1 cellular context compared by ENCODE assay signal in the genomic region with DNA sequence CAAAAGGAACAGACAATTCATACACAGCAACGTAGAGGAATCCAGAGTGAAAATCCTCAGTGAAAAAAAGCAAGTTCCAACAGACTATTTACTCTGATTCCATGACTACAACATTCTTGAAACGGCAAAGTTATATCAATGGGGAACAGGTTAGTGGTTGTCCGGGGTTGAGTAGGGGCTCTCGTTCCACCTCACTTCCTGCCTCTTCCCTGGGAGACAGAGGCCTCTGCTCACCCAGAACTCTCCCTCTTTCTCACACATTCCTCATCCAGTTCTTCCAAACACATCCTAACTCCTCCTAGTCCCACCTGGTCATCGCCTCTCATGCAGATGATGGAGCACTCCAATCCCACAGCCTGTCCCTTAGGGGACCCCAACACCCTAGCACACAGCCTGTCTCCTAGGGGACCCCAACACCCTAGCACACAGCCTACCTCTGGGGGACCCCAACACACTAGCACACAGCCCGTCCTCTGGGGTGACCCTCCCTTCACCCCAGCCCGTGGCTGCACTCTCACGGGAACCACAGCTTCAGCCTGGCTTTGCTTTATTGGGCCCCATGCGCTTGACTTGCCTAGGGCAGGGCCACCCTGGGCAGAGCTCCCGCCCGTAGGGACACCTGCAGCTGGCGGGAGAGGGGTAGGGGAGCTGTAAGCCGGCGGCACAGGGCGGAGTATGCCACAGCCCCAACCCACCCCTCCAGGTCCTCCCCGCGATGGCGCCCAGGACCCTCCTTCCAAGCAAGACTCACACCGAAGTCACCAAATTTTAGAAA.
TF ChIP-seq lines count a peak whose summit lies in the region.

No MANE protein-coding gene starts in this region.

TF ChIP-seq in HepG2, 621 proteins besides CTCF, POLR2A, EP300 and RAD21:
- no peak for TF ChIP-seq POLR2G (IDR thresholded peaks at IDR 0.05; ENCODE audit: low read depth, low read length)
- TF ChIP-seq, protein P1, sequence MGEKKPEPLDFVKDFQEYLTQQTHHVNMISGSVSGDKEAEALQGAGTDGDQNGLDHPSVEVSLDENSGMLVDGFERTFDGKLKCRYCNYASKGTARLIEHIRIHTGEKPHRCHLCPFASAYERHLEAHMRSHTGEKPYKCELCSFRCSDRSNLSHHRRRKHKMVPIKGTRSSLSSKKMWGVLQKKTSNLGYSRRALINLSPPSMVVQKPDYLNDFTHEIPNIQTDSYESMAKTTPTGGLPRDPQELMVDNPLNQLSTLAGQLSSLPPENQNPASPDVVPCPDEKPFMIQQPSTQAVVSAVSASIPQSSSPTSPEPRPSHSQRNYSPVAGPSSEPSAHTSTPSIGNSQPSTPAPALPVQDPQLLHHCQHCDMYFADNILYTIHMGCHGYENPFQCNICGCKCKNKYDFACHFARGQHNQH (CRISPR knock-in tag; IDR thresholded peaks at IDR 0.05) = no peak
- TF ChIP-seq, protein P2, sequence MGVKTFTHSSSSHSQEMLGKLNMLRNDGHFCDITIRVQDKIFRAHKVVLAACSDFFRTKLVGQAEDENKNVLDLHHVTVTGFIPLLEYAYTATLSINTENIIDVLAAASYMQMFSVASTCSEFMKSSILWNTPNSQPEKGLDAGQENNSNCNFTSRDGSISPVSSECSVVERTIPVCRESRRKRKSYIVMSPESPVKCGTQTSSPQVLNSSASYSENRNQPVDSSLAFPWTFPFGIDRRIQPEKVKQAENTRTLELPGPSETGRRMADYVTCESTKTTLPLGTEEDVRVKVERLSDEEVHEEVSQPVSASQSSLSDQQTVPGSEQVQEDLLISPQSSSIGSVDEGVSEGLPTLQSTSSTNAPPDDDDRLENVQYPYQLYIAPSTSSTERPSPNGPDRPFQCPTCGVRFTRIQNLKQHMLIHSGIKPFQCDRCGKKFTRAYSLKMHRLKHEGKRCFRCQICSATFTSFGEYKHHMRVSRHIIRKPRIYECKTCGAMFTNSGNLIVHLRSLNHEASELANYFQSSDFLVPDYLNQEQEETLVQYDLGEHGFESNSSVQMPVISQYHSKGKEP (CRISPR knock-in tag; IDR thresholded peaks at IDR 0.05) = no peak
- no peak for TF ChIP-seq ZNF234 (CRISPR knock-in tag; conservative IDR thresholded peaks at IDR 0.05)
- no peak for TF ChIP-seq KDM5A (IDR thresholded peaks at IDR 0.05; ENCODE audit: borderline replicate concordance, low read length)
- TF ChIP-seq HMGA1 (CRISPR knock-in tag; conservative IDR thresholded peaks at IDR 0.05) = no peak
- no peak for TF ChIP-seq GTF2F1 (IDR thresholded peaks at IDR 0.05; ENCODE audit: low read length)
- no peak for TF ChIP-seq GABPA (IDR thresholded peaks at IDR 0.05; ENCODE audit: low read depth, low read length)
- TF ChIP-seq GABPA (CRISPR knock-in tag; IDR thresholded peaks at IDR 0.05; ENCODE audit: low read depth) = no peak
- TF ChIP-seq, protein P3, sequence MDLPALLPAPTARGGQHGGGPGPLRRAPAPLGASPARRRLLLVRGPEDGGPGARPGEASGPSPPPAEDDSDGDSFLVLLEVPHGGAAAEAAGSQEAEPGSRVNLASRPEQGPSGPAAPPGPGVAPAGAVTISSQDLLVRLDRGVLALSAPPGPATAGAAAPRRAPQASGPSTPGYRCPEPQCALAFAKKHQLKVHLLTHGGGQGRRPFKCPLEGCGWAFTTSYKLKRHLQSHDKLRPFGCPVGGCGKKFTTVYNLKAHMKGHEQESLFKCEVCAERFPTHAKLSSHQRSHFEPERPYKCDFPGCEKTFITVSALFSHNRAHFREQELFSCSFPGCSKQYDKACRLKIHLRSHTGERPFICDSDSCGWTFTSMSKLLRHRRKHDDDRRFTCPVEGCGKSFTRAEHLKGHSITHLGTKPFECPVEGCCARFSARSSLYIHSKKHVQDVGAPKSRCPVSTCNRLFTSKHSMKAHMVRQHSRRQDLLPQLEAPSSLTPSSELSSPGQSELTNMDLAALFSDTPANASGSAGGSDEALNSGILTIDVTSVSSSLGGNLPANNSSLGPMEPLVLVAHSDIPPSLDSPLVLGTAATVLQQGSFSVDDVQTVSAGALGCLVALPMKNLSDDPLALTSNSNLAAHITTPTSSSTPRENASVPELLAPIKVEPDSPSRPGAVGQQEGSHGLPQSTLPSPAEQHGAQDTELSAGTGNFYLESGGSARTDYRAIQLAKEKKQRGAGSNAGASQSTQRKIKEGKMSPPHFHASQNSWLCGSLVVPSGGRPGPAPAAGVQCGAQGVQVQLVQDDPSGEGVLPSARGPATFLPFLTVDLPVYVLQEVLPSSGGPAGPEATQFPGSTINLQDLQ (CRISPR knock-in tag; IDR thresholded peaks at IDR 0.05) = no peak
- no peak for TF ChIP-seq ZNF567 (CRISPR knock-in tag; IDR thresholded peaks at IDR 0.05; ENCODE audit: borderline replicate concordance)
- no peak for TF ChIP-seq MAFG (CRISPR knock-in tag; IDR thresholded peaks at IDR 0.05)
